1 cellular context compared by ENCODE assay signal in the genomic region with DNA sequence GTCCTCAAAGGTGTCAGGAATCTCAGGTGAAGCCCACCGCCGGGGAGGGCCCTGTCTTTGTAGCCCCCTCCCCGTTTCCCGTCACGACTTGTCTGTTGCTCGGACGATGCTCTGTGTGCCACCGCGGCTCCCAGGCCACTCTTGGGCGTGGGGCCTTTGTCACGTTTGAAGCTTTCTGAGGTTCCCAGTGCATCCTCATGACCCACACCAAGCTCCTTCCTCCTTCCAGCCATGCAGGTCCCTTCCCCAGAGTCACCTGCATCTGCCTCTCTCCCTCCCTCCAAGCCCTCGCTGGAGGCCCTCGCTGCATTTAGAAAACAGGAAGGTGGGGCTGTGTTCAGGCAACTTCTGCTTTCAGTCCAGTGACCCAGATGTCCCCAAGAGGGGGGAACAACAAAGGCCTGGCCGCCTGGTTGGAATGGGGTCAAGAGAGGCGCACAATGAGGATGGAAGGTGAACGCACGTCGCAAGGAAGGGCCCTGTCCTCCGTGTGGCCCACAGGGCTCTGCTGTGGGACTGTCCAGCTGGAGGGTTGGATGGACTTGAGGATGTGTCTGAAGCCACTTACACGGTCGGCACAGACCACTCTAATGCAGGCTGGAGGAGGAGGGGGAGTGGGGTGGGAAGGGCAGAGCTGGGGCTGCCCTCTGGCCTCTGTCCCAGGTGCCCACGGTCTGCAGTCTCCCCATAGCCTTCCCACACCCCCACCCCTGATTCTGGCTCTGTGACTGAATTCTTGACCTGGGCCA.
TF ChIP-seq lines count a peak whose summit lies in the region.

No MANE protein-coding gene starts in this region.

TF ChIP-seq in IMR-90, 13 proteins besides CTCF, POLR2A, EP300 and RAD21 (continued from another document):
- TF ChIP-seq, protein P1, sequence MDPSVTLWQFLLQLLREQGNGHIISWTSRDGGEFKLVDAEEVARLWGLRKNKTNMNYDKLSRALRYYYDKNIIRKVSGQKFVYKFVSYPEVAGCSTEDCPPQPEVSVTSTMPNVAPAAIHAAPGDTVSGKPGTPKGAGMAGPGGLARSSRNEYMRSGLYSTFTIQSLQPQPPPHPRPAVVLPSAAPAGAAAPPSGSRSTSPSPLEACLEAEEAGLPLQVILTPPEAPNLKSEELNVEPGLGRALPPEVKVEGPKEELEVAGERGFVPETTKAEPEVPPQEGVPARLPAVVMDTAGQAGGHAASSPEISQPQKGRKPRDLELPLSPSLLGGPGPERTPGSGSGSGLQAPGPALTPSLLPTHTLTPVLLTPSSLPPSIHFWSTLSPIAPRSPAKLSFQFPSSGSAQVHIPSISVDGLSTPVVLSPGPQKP (IDR thresholded peaks at IDR 0.05; ENCODE audit: borderline replicate concordance, low read depth, low read length) = no peak
- TF ChIP-seq MXI1 (IDR thresholded peaks at IDR 0.05; ENCODE audit: borderline replicate concordance, low read depth, low read length) (no peak), FOS (IDR thresholded peaks at IDR 0.05; ENCODE audit: low read depth, low read length) (no peak), SMC3 (IDR thresholded peaks at IDR 0.05; ENCODE audit: low read depth, low read length) (no peak), NFE2L2 (IDR thresholded peaks at IDR 0.05; ENCODE audit: low read depth, low read length) (no peak)
- TF ChIP-seq, protein P2, sequence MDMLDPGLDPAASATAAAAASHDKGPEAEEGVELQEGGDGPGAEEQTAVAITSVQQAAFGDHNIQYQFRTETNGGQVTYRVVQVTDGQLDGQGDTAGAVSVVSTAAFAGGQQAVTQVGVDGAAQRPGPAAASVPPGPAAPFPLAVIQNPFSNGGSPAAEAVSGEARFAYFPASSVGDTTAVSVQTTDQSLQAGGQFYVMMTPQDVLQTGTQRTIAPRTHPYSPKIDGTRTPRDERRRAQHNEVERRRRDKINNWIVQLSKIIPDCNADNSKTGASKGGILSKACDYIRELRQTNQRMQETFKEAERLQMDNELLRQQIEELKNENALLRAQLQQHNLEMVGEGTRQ (IDR thresholded peaks at IDR 0.05; ENCODE audit: low read depth, low read length) = no peak
